ENCODE assay signal across 13 cellular contexts in the genomic region with DNA sequence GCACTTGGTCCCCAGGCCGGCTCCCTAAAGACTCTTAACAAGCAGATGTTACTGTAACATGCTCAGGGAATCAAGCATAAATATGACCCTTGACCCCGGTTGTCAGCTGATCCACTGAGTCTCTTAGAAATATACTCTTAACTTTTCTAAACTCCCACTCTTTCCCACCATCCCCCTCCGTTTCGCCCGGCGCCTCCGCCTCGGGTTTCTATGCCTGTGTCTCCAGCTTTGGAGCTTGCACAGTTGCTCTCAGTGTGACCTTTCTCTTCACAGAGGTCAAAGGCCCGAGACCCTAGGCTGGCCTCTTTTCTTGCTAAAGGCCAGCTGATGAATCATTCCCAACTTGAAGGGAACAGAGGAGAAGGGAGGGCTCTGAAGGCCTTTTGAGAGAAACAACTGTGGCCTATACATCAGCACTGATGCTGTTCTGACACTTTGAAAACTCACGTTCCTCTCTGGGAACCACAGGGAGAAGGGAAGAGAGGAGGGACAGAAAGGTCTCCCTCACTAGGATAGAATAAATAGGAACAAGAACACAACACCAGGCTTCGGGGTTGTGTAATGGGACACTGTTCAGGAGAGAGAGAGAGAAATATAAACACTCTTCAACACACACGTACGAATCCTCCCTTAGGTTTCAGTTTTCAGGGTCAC.
DNase-seq lines count a peak whose midpoint lies in the region; ATAC-seq, FAIRE-seq and TF ChIP-seq lines count a peak whose summit lies in the region.
"Had no signal": no experiment of that assay in that cellular context is flagged by ENCODE, and none has a peak within 500 bp of the region (broad histone marks: within the 10 kb centered on the region; RNA-seq: fewer than 3 reads in every experiment).

No MANE protein-coding gene starts in this region.

- H2AFZ ChIP-seq in HepG2 (ENCODE audit: low read length) (no peak overlapping the region), mesenchymal stem cell (ENCODE audit: low read depth, low read length) (no peak overlapping the region)

- no peak overlapping the region for H2BK5ac ChIP-seq in mesenchymal stem cell (ENCODE audit: low read depth, low read length, poor library complexity, severe bottlenecking)

- H3K18ac ChIP-seq in mesenchymal stem cell (ENCODE audit: low read depth in 1 of 2, low read length in 2 of 2): peak overlapping the region in 1 of 2 experiments; percentile 63

- no peak overlapping the region for H3K23ac ChIP-seq in mesenchymal stem cell (ENCODE audit: low read length in 2 of 2)

- H3K79me2 ChIP-seq in HepG2 (ENCODE audit: insufficient read depth, low read length): no peaks in the 10 kb centered on the region

- FAIRE-seq in HepG2 (lab: Jason Lieb, UNC): no peak

- H4K91ac ChIP-seq in mesenchymal stem cell (ENCODE audit: low read length): no peak overlapping the region

- H3K9ac ChIP-seq in HepG2 (ENCODE audit: insufficient read depth, low read depth, low read length) (no peak overlapping the region), mesenchymal stem cell (ENCODE audit: low read length) (no peak overlapping the region)
- H3K9ac ChIP-seq: KMS-11 had no signal

- H4K8ac ChIP-seq in mesenchymal stem cell (ENCODE audit: low read length): no peak overlapping the region

- no peak overlapping the region for H2BK12ac ChIP-seq in mesenchymal stem cell (ENCODE audit: low read length in 2 of 2)

- H2BK120ac ChIP-seq in mesenchymal stem cell (ENCODE audit: low read depth, low read length): no peak overlapping the region

- H3K4ac ChIP-seq in mesenchymal stem cell (ENCODE audit: low read depth in 1 of 2, low read length in 2 of 2): no peak overlapping the region

- H3K4me2 ChIP-seq in HepG2 (ENCODE audit: low read depth, low read length) (peak overlapping the region; percentile 57), mesenchymal stem cell (ENCODE audit: low read length, poor library complexity, severe bottlenecking) (no peak overlapping the region)
- H3K4me2 ChIP-seq: KMS-11 had no signal

- H3K4me3 Mint-ChIP-seq in activated T-helper 1 cell treated with anti-CD3 and anti-CD28 coated beads, Interleukin-12 subunit alpha, Interleukin-12 subunit beta, Interleukin-2, Interleukin-4 antibody, amounts not matched to agents 30 ng/mL and 10 ng/mL and 1 ng/mL, durations not matched to agents 14 hours and 24 hours and 36 hours: no peak overlapping the region

- no peak for TF ChIP-seq EP300 in HepG2 (IDR thresholded peaks at IDR 0.05; ENCODE audit: low read depth in 2 of 2, low read length in 2 of 2)
- TF ChIP-seq EP300 in HepG2 (CRISPR knock-in tag; IDR thresholded peaks at IDR 0.05; ENCODE audit: borderline replicate concordance): no peak

- H3K79me1 ChIP-seq in mesenchymal stem cell (replicated peaks; ENCODE audit: low read length, poor library complexity, severe bottlenecking): no peaks in the 10 kb centered on the region

- DNase-seq in HepG2 (ENCODE audit: low spot score) (no peak), right lobe of liver (no peak), choroid plexus epithelial cell (ENCODE audit: low read depth) (peak; percentile 92), mesenchymal stem cell (peak; percentile 97), DMS53 (lab: John Stamatoyannopoulos, UW) (no peak), NCI-H2081 treated with DMSO at 0.1 percent for 48 hours (lab: John Stamatoyannopoulos, UW) (no peak), left colon (no peak)
- no peak for DNase-seq in activated T-helper 1 cell treated with anti-CD3 and anti-CD28 coated beads, Interleukin-12 subunit alpha, Interleukin-12 subunit beta, Interleukin-2, Interleukin-4 antibody, amounts not matched to agents 30 ng/mL and 10 ng/mL and 1 ng/mL, durations not matched to agents 14 hours and 24 hours and 36 hours (ENCODE audit: low spot score)
- DNase-seq: NCI-H446 treated with DMSO at 0.1 percent for 48 hours had no signal

- H3K27me3 ChIP-seq in HepG2 (ENCODE audit: control insufficient read depth in 1 of 2, insufficient read depth in 2 of 2, low read length in 2 of 2) (no peaks in the 10 kb centered on the region), right lobe of liver (no peaks in the 10 kb centered on the region), mesenchymal stem cell (ENCODE audit: control insufficient read depth in 1 of 2, insufficient read depth in 1 of 2, low read length in 2 of 2) (no peaks in the 10 kb centered on the region)

- H4K20me1 ChIP-seq in HepG2 (ENCODE audit: insufficient read depth, low read length): no peaks in the 10 kb centered on the region

- in situ Hi-C loops in HepG2 (cut with HindIII; ENCODE audit: extremely low pct_ligation_motif_present, low pct_unique_long_range_greater_than_20kb): no loop called here

- CTCF ChIA-PET in HepG2 (lab: Yijun Ruan, JAX; ENCODE audit: low intra/inter-chr PET ratio, low total read pairs): no interaction called here

- H3K27me3 Mint-ChIP-seq in activated T-helper 1 cell treated with anti-CD3 and anti-CD28 coated beads, Interleukin-12 subunit alpha, Interleukin-12 subunit beta, Interleukin-2, Interleukin-4 antibody, amounts not matched to agents 30 ng/mL and 10 ng/mL and 1 ng/mL, durations not matched to agents 14 hours and 24 hours and 36 hours (ENCODE audit: insufficient read depth): peaks cover 12% of the 10 kb centered on the region

- intact Hi-C loops in HepG2 (cut with micrococcal nuclease; ENCODE audit: unreplicated experiment): no loop called here
- intact Hi-C loops in right lobe of liver (cut with DNase I): no loop called here
- intact Hi-C loops in left colon (cut with DNase I, micrococcal nuclease): no loop called here
- intact Hi-C loops in activated T-helper 1 cell treated with anti-CD3 and anti-CD28 coated beads, Interleukin-12 subunit alpha, Interleukin-12 subunit beta, Interleukin-2, Interleukin-4 antibody, amounts not matched to agents 30 ng/mL and 10 ng/mL and 1 ng/mL, durations not matched to agents 14 hours and 24 hours and 36 hours (cut with micrococcal nuclease): no loop called here

- TF ChIP-seq CTCF in HepG2 (CRISPR knock-in tag; IDR thresholded peaks at IDR 0.05) (no peak), right lobe of liver (IDR thresholded peaks at IDR 0.05) (no peak), choroid plexus epithelial cell (conservative IDR thresholded peaks at IDR 0.05; ENCODE audit: low read depth, low read length) (no peak)

- H3K4me3 ChIP-seq in HepG2 (replicated peaks in 1 of 3; ENCODE audit: insufficient read depth in 1 of 3, low read depth in 2 of 3, low read length in 3 of 3) (peak overlapping the region in 2 of 3 experiments; percentile 28 to 40; a peak in 1 of 6 replicates), right lobe of liver (no peak overlapping the region), choroid plexus epithelial cell (ENCODE audit: low read depth, low read length) (no peak overlapping the region), mesenchymal stem cell (ENCODE audit: insufficient read depth in 1 of 2, low read depth in 1 of 2, low read length in 2 of 2) (no peak overlapping the region)
- H3K4me3 ChIP-seq: lung, prostate gland had no signal

- H3K14ac ChIP-seq in mesenchymal stem cell (ENCODE audit: low read length in 2 of 2): no peak overlapping the region

- H3K4me1 Mint-ChIP-seq in activated T-helper 1 cell treated with anti-CD3 and anti-CD28 coated beads, Interleukin-12 subunit alpha, Interleukin-12 subunit beta, Interleukin-2, Interleukin-4 antibody, amounts not matched to agents 30 ng/mL and 10 ng/mL and 1 ng/mL, durations not matched to agents 14 hours and 24 hours and 36 hours (ENCODE audit: low read depth): peaks cover 31% of the 10 kb centered on the region

- H3K36me3 ChIP-seq in HepG2 (replicated peaks in 1 of 2; ENCODE audit: control insufficient read depth in 1 of 2, insufficient read depth in 2 of 2, low read length in 2 of 2) (no peaks in the 10 kb centered on the region), right lobe of liver (no peaks in the 10 kb centered on the region), mesenchymal stem cell (ENCODE audit: control insufficient read depth in 1 of 2, insufficient read depth in 2 of 2, low read depth in 1 of 2, low read length in 2 of 2) (no peaks in the 10 kb centered on the region)
- H3K36me3 ChIP-seq: prostate gland had no signal

- H3K36me3 Mint-ChIP-seq in activated T-helper 1 cell treated with anti-CD3 and anti-CD28 coated beads, Interleukin-12 subunit alpha, Interleukin-12 subunit beta, Interleukin-2, Interleukin-4 antibody, amounts not matched to agents 30 ng/mL and 10 ng/mL and 1 ng/mL, durations not matched to agents 14 hours and 24 hours and 36 hours (ENCODE audit: low read depth): peaks cover 9% of the 10 kb centered on the region

- ATAC-seq in HepG2 (peak; percentile 64), right lobe of liver (no peak), left colon (no peak)

- no peak overlapping the region for H2AK5ac ChIP-seq in mesenchymal stem cell (ENCODE audit: low read length, severe bottlenecking)

- BruUV-seq in HepG2 (replicated peaks; lab: Mats Ljungman, UMichigan): no TSS peak

- WGBS in HepG2 (ENCODE audit: low lambda C conversion rate): 2% methylated on average over 13 of the region's 13 CpGs
- 53% methylated on average over 13 of the region's 13 CpGs for WGBS in right lobe of liver (ENCODE audit: insufficient coverage, low coverage, low lambda C conversion rate, missing lambda C conversion rate)
- WGBS in mesenchymal stem cell: 11% methylated on average over 9 of the region's 13 CpGs

- H3K9me3 ChIP-seq in HepG2 (ENCODE audit: low read length): no peaks in the 10 kb centered on the region
- H3K9me3 ChIP-seq in right lobe of liver: no peaks in the 10 kb centered on the region
- H3K9me3 ChIP-seq in mesenchymal stem cell (ENCODE audit: control insufficient read depth, low read length): no peaks in the 10 kb centered on the region
- H3K9me3 ChIP-seq: prostate gland had no signal

- H3K27ac ChIP-seq in HepG2 (ENCODE audit: extremely low read length, insufficient read depth, low read length) (no peak overlapping the region), right lobe of liver (peak overlapping the region in 1 of 3 donors; percentile 8), mesenchymal stem cell (ENCODE audit: low read length, poor library complexity, severe bottlenecking) (no peak overlapping the region)
- H3K27ac ChIP-seq: KMS-11, prostate gland, RWPE1 had no signal

- POLR2A ChIA-PET in HepG2 (lab: Yijun Ruan, JAX): no interaction called here

- no peak for TF ChIP-seq RAD21 in HepG2 (CRISPR knock-in tag; IDR thresholded peaks at IDR 0.05)

- no peak overlapping the region for H3K27ac Mint-ChIP-seq in activated T-helper 1 cell treated with anti-CD3 and anti-CD28 coated beads, Interleukin-12 subunit alpha, Interleukin-12 subunit beta, Interleukin-2, Interleukin-4 antibody, amounts not matched to agents 30 ng/mL and 10 ng/mL and 1 ng/mL, durations not matched to agents 14 hours and 24 hours and 36 hours

- TF ChIP-seq POLR2A in HepG2 (IDR thresholded peaks at IDR 0.05; ENCODE audit: insufficient read depth in 1 of 2, low read depth in 2 of 2, low read length in 2 of 2) (no peak), right lobe of liver (IDR thresholded peaks at IDR 0.05) (no peak)

- H3K9me3 Mint-ChIP-seq in activated T-helper 1 cell treated with anti-CD3 and anti-CD28 coated beads, Interleukin-12 subunit alpha, Interleukin-12 subunit beta, Interleukin-2, Interleukin-4 antibody, amounts not matched to agents 30 ng/mL and 10 ng/mL and 1 ng/mL, durations not matched to agents 14 hours and 24 hours and 36 hours: no peaks in the 10 kb centered on the region

- H3K4me1 ChIP-seq in HepG2 (ENCODE audit: insufficient read depth, low read length): peaks cover 8% of the 10 kb centered on the region; the same call in 1 of the 2 replicates
- H3K4me1 ChIP-seq in right lobe of liver: no peaks in the 10 kb centered on the region
- H3K4me1 ChIP-seq in mesenchymal stem cell (ENCODE audit: control insufficient read depth, insufficient read depth, low read depth, low read length): peaks cover 3% of the 10 kb centered on the region
- H3K4me1 ChIP-seq: prostate gland had no signal

- H2BK15ac ChIP-seq in mesenchymal stem cell (ENCODE audit: low read depth, poor library complexity, severe bottlenecking): no peak overlapping the region

Comparison
In these comparisons a context has a peak if more than half of its experiments do, and no peak if none do; other contexts are left out.
1. H3K4me3 ChIP-seq: peak in HepG2 (2 of 3); none in right lobe of liver (0 of 3), choroid plexus epithelial cell (single experiment) and mesenchymal stem cell (0 of 2).
2. DNase-seq: peak in choroid plexus epithelial cell (single experiment) and mesenchymal stem cell (single experiment); none in HepG2 (single experiment), right lobe of liver (0 of 3), DMS53 (single experiment), NCI-H2081 treated with DMSO at 0.1 percent for 48 hours (single experiment), left colon (0 of 2) and activated T-helper 1 cell treated with anti-CD3 and anti-CD28 coated beads, Interleukin-12 subunit alpha, Interleukin-12 subunit beta, Interleukin-2, Interleukin-4 antibody, amounts not matched to agents 30 ng/mL and 10 ng/mL and 1 ng/mL, durations not matched to agents 14 hours and 24 hours and 36 hours (single experiment).